Comparison of ENCODE assay signal across 1 cellular context in the genomic region with DNA sequence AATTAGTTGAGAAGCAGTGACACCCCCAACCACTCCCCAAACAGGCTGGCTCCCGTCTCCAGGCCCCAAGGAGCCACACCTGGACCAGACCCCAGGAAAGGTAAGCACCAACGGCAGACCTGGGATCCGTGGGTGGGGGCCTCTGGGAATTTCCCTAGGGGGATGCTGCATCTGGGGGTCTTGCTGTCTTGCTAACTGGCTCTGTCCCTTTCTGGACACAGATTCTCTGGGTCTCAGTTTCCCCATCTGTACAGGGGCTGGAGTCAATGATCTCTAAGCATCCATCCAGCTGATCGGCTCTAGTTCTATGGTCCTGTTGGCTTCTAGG.
TF ChIP-seq lines count a peak whose summit lies in the region.

No MANE protein-coding gene starts in this region.

TF ChIP-seq in IMR-90, 13 proteins besides CTCF, POLR2A, EP300 and RAD21:
- TF ChIP-seq, protein P1, sequence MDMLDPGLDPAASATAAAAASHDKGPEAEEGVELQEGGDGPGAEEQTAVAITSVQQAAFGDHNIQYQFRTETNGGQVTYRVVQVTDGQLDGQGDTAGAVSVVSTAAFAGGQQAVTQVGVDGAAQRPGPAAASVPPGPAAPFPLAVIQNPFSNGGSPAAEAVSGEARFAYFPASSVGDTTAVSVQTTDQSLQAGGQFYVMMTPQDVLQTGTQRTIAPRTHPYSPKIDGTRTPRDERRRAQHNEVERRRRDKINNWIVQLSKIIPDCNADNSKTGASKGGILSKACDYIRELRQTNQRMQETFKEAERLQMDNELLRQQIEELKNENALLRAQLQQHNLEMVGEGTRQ (IDR thresholded peaks at IDR 0.05; ENCODE audit: low read depth, low read length) = no peak
- TF ChIP-seq BHLHE40 (IDR thresholded peaks at IDR 0.05; ENCODE audit: low read depth, low read length) (no peak), CEBPB (IDR thresholded peaks at IDR 0.05; ENCODE audit: low read depth, low read length) (no peak), MAFK (IDR thresholded peaks at IDR 0.05; ENCODE audit: low read depth, low read length) (no peak), SMC3 (IDR thresholded peaks at IDR 0.05; ENCODE audit: low read depth, low read length) (no peak), MAZ (IDR thresholded peaks at IDR 0.05; ENCODE audit: borderline replicate concordance, low read depth, low read length) (no peak), CHD1 (IDR thresholded peaks at IDR 0.05; ENCODE audit: low read depth, low read length) (no peak; the same call in 1 of the 2 replicates), FOS (IDR thresholded peaks at IDR 0.05; ENCODE audit: low read depth, low read length) (no peak), NFE2L2 (IDR thresholded peaks at IDR 0.05; ENCODE audit: low read depth, low read length) (no peak), ELK1 (IDR thresholded peaks at IDR 0.05; ENCODE audit: borderline replicate concordance, low read depth, low read length) (no peak), RFX5 (IDR thresholded peaks at IDR 0.05; ENCODE audit: low read depth, low read length) (no peak), RCOR1 (IDR thresholded peaks at IDR 0.05; ENCODE audit: insufficient replicate concordance, low read length) (no peak)
